ENCODE assay signal across 8 cellular contexts in genomic region chr1:226064816-226065248, GRCh38. TPM values are rescaled to one million over a fixed set of nuclear protein-coding genes. Genes with fewer than 3 reads are reported as not detected.
DNase-seq lines count a peak whose midpoint lies in the region; ATAC-seq, FAIRE-seq and TF ChIP-seq lines count a peak whose summit lies in the region.

No MANE protein-coding gene starts in this region.

- peak; percentile 3; the same call in 1 of the 3 replicates for ATAC-seq in GM23338
- ATAC-seq in HG02840 (IDR thresholded peaks at IDR 0.05; ENCODE audit: low FRiP score, unreplicated experiment) = no peak
- no peak for ATAC-seq in HG03280 (IDR thresholded peaks at IDR 0.05; ENCODE audit: unreplicated experiment)

- POLR2A ChIA-PET in CD4-positive, alpha-beta memory T cell (lab: Charles Lee; ENCODE audit: partially characterized antibody) = interaction anchor here (0.6 to 13.0 kb wide), 24 partner anchors 8 to 637 kb away, joined by 3 to 614 read pairs (median 4); partner anchors contain the start of genes LBR, PARP1, SDE2 and SRP9

- TF ChIP-seq CTCF in GM23338 (conservative IDR thresholded peaks at IDR 0.05; ENCODE audit: low read depth in 2 of 2) (peak; percentile 77 to 80), progenitor cell of endocrine pancreas (IDR thresholded peaks at IDR 0.05; ENCODE audit: unreplicated experiment) (peak; percentile 56)

- no peaks in the 10 kb centered on the region for H3K27me3 ChIP-seq in CD4-positive, alpha-beta memory T cell (ENCODE audit: insufficient read depth, low read length)
- H3K27me3 ChIP-seq in GM23338 (ENCODE audit: insufficient read depth) = no peaks in the 10 kb centered on the region

- H3K27me3 Mint-ChIP-seq in CD4-positive, alpha-beta memory T cell = peaks cover 0 to 2% of the 10 kb centered on the region in 2 donors
- peaks cover 27% of the 10 kb centered on the region for H3K27me3 Mint-ChIP-seq in GM23338 (ENCODE audit: insufficient read depth, low read depth, poor library complexity)
- no peaks in the 10 kb centered on the region for H3K27me3 Mint-ChIP-seq in progenitor cell of endocrine pancreas

- DNase-seq in CD4-positive, alpha-beta memory T cell = peak; percentile 62 to 67 (median 62)
- DNase-seq in GM23338 (ENCODE audit: low spot score) (peak; percentile 70), NCI-H526 treated with DMSO at 0.1 percent for 48 hours (lab: John Stamatoyannopoulos, UW) (peak; percentile 28), frontal cortex (ENCODE audit: low spot score in 2 of 2) (peak; percentile 31 to 35), progenitor cell of endocrine pancreas (ENCODE audit: low spot score, unreplicated experiment) (no peak)
- DNase-seq in activated effector memory CD4-positive, alpha-beta T cell treated with Interleukin-2 at 50 U/mL for 16 hours = peak; percentile 18

- CTCF ChIA-PET in CD4-positive, alpha-beta memory T cell (lab: Charles Lee; ENCODE audit: partially characterized antibody) = interaction anchor here (0.6 to 7.2 kb wide), 36 partner anchors 8 to 341 kb away, joined by 3 to 95 read pairs (median 6); partner anchors contain the start of genes SDE2 and SRP9

- no peaks in the 10 kb centered on the region for H3K9me3 ChIP-seq in CD4-positive, alpha-beta memory T cell (ENCODE audit: control insufficient read depth in 1 of 2, low read length in 2 of 2)

- intact Hi-C loops in CD4-positive, alpha-beta memory T cell (cut with micrococcal nuclease) = loop anchor here (1.0 to 5.0 kb wide), 6 partner anchors 8 to 1633 kb away; partner anchors contain the start of genes TMEM63A and WDR26

- peak overlapping the region; percentile 65 to 99 (median 93) for H3K27ac Mint-ChIP-seq in CD4-positive, alpha-beta memory T cell
- H3K27ac Mint-ChIP-seq in GM23338 = peak overlapping the region; percentile 24; the same call in 1 of the 2 replicates
- H3K27ac Mint-ChIP-seq in progenitor cell of endocrine pancreas = peak overlapping the region; percentile 65

- H3F3A ChIP-seq in GM23338 (replicated peaks; ENCODE audit: low read depth) = peaks cover 37% of the 10 kb centered on the region

- H4K20me1 ChIP-seq in GM23338 (replicated peaks; ENCODE audit: insufficient read depth) = peaks cover 55% of the 10 kb centered on the region

- peaks cover 85% of the 10 kb centered on the region for H3K79me2 ChIP-seq in GM23338 (replicated peaks; ENCODE audit: insufficient read depth)

- H3K36me3 Mint-ChIP-seq in CD4-positive, alpha-beta memory T cell = peaks cover 34 to 64% of the 10 kb centered on the region in 2 donors
- H3K36me3 Mint-ChIP-seq in GM23338 (ENCODE audit: low read depth) = peaks cover 71% of the 10 kb centered on the region
- peaks cover 32% of the 10 kb centered on the region for H3K36me3 Mint-ChIP-seq in progenitor cell of endocrine pancreas (ENCODE audit: insufficient read depth)

- peak overlapping the region; percentile 72 for H3K4me2 ChIP-seq in GM23338

- peaks cover 35 to 74% (median 56%) of the 10 kb centered on the region in 4 donors for H3K4me1 Mint-ChIP-seq in CD4-positive, alpha-beta memory T cell
- H3K4me1 Mint-ChIP-seq in GM23338 = peaks cover 45% of the 10 kb centered on the region
- peaks cover 38% of the 10 kb centered on the region for H3K4me1 Mint-ChIP-seq in progenitor cell of endocrine pancreas (ENCODE audit: low read depth)

- peaks cover 31% of the 10 kb centered on the region for H3K36me3 ChIP-seq in CD4-positive, alpha-beta memory T cell (ENCODE audit: insufficient read depth, low read length)
- H3K36me3 ChIP-seq in GM23338 (ENCODE audit: insufficient read depth) = peaks cover 41% of the 10 kb centered on the region

- H2AFZ ChIP-seq in GM23338 = no peak overlapping the region

- no peaks in the 10 kb centered on the region for H3K9me3 Mint-ChIP-seq in CD4-positive, alpha-beta memory T cell
- H3K9me3 Mint-ChIP-seq in GM23338 (peaks cover 5% of the 10 kb centered on the region; the same call in 2 of the 3 replicates), progenitor cell of endocrine pancreas (ENCODE audit: low read depth) (no peaks in the 10 kb centered on the region)

- peak overlapping the region; percentile 0 to 77 for H3K4me3 ChIP-seq in CD4-positive, alpha-beta memory T cell (ENCODE audit: low read length in 2 of 2)
- peak overlapping the region; percentile 92 for H3K4me3 ChIP-seq in GM23338

- no peaks in the 10 kb centered on the region for H3K9me2 ChIP-seq in GM23338 (ENCODE audit: insufficient read depth)

- H3K27ac ChIP-seq in CD4-positive, alpha-beta memory T cell (ENCODE audit: low read depth, low read length) = peak overlapping the region; percentile 15
- H3K27ac ChIP-seq in GM23338 (ENCODE audit: low read depth) = no peak overlapping the region

- peaks cover 68% of the 10 kb centered on the region for H3K4me1 ChIP-seq in CD4-positive, alpha-beta memory T cell (ENCODE audit: insufficient read depth, low read length)
- peaks cover 28% of the 10 kb centered on the region for H3K4me1 ChIP-seq in GM23338 (ENCODE audit: insufficient read depth)

- peak overlapping the region; percentile 72 to 99 (median 82) for H3K4me3 Mint-ChIP-seq in CD4-positive, alpha-beta memory T cell
- peak overlapping the region; percentile 100 for H3K4me3 Mint-ChIP-seq in GM23338
- peak overlapping the region; percentile 100 for H3K4me3 Mint-ChIP-seq in progenitor cell of endocrine pancreas (ENCODE audit: low read depth)

- peak; percentile 44 for FAIRE-seq in frontal cortex (lab: Jason Lieb, UNC)

TF ChIP-seq in GM23338, 12 proteins besides CTCF, POLR2A, EP300 and RAD21 (continues in another document):
- TF ChIP-seq ZNF462 (CRISPR knock-in tag; IDR thresholded peaks at IDR 0.05) = no peak
- TF ChIP-seq ZNF114 (CRISPR knock-in tag; IDR thresholded peaks at IDR 0.05) = no peak
- TF ChIP-seq JUNB (IDR thresholded peaks at IDR 0.05; ENCODE audit: unreplicated experiment) = no peak
- no peak for TF ChIP-seq CREB1 (CRISPR knock-in tag; IDR thresholded peaks at IDR 0.05; ENCODE audit: low read depth)
- no peak for TF ChIP-seq NANOG (IDR thresholded peaks at IDR 0.05; ENCODE audit: borderline replicate concordance)
- no peak for TF ChIP-seq STAT1 (IDR thresholded peaks at IDR 0.05; ENCODE audit: unreplicated experiment)

RNA-seq across cellular contexts. Expression of gene H3-3A, which starts 2.3 kb away (rescaled TPM):
- 100 to 1,000 TPM; 391 to 397 TPM for total RNA-seq in CD4-positive, alpha-beta memory T cell
- polyA plus RNA-seq in CD4-positive, alpha-beta memory T cell = 100 to 1,000 TPM; 639 to 695 TPM
- total RNA-seq in GM23338 (2014; rRNA removed; shearing (Covaris generic)) = 913 and 938 TPM in 2 replicates
- polyA plus RNA-seq in GM23338 (2016; fragmentation: Nextera tagmentation; extraction: Ambion mirVana) = 2,407 and 2,643 TPM in 2 replicates
- total RNA-seq in frontal cortex = 377 TPM
- 1,238 and 1,313 TPM in 2 replicates for total RNA-seq in progenitor cell of endocrine pancreas

Comparison
In these comparisons a context has a peak if more than half of its experiments do, and no peak if none do; other contexts are left out.
1. H3K27ac Mint-ChIP-seq: peak in every context shown above with its lines; median percentile 93 in CD4-positive, alpha-beta memory T cell; 65 in progenitor cell of endocrine pancreas; 24 in GM23338.